Comparison of ENCODE assay signal across 30 cellular contexts in genomic region chr1:68115308-68115707, GRCh38.
"Had no signal": no experiment of that assay in that cellular context is flagged by ENCODE, and none has a peak within 500 bp of the region (broad histone marks: within the 10 kb centered on the region; RNA-seq: fewer than 3 reads in every experiment).

No MANE protein-coding gene starts in this region.

- H3K4me3 ChIP-seq: neural progenitor cell, ovary, psoas muscle, right lobe of liver, sigmoid colon, suprapubic skin, testis, tibial artery, transverse colon, upper lobe of right lung, uterus had no signal

- H3K27me3 ChIP-seq: neural progenitor cell, ovary, right lobe of liver, sigmoid colon, suprapubic skin, testis, tibial artery, transverse colon, upper lobe of right lung, uterus had no signal

- FAIRE-seq: small intestine had no signal

- H3K4me3 Mint-ChIP-seq: natural killer cell; nephron; neural progenitor cell; stimulated activated memory B cell treated with anti-CD40 and anti-IgM and Interleukin-4, amounts not matched to agents 10 μg/mL and 1 μg/mL and 100 μg/mL, for 72 hours; stimulated activated naive CD8-positive, alpha-beta T cell treated with anti-CD3 and anti-CD28 coated beads, Interleukin-15, amount 100 ng/mL, for 72 hours; type B pancreatic cell had no signal

- DNase-seq: natural killer cell; occipital lobe; ovary; posterior cingulate gyrus; psoas muscle; right lobe of liver; sigmoid colon; small intestine; stimulated activated CD4-positive, alpha-beta T cell treated with anti-CD3 and anti-CD28 coated beads, Interleukin-15, amount 100 ng/mL, for 24 hours; stimulated activated CD4-positive, alpha-beta T cell treated with anti-CD3 and anti-CD28 coated beads, Interleukin-2, amount 100 ng/mL, for 24 hours; stimulated activated CD4-positive, alpha-beta T cell treated with anti-CD3 and anti-CD28 coated beads, Interleukin-2, amount 100 ng/mL, for 48 hours; stimulated activated CD4-positive, alpha-beta T cell treated with anti-CD3 and anti-CD28 coated beads, Interleukin-4, amount 100 ng/mL, for 24 hours; stimulated activated CD8-positive, alpha-beta memory T cell treated with anti-CD3 and anti-CD28 coated beads, Interleukin-4, amount 100 ng/mL, for 48 hours; stimulated activated naive CD4-positive, alpha-beta T cell; stimulated activated naive CD8-positive, alpha-beta T cell treated with anti-CD3 and anti-CD28 coated beads, Interleukin-15, amount 100 ng/mL, for 72 hours; stimulated activated naive CD8-positive, alpha-beta T cell treated with anti-CD3 and anti-CD28 coated beads, Interleukin-15, Interleukin-2, amounts not matched to agents 100 U/mL and 50 U/mL, for 24 hours; substantia nigra; testis; tibial artery; transverse colon; upper lobe of right lung; uterus had no signal

- ATAC-seq: natural killer cell; psoas muscle; right cardiac atrium; right lobe of liver; stimulated activated naive CD8-positive, alpha-beta T cell treated with anti-CD3 and anti-CD28 coated beads, Interleukin-15, Interleukin-2, amounts not matched to agents 100 U/mL and 50 U/mL, for 24 hours; upper lobe of right lung had no signal

- H3K36me3 ChIP-seq: neural progenitor cell, ovary, right lobe of liver, sigmoid colon, suprapubic skin, tibial artery, transverse colon, upper lobe of right lung, uterus had no signal

- H3K27ac ChIP-seq: neural progenitor cell, ovary, parathyroid adenoma, psoas muscle, right lobe of liver, sigmoid colon, suprapubic skin, testis, tibial artery, transverse colon, upper lobe of right lung, uterus had no signal

- H3K9me3 ChIP-seq: ovary, psoas muscle, right lobe of liver, sigmoid colon, suprapubic skin, testis, tibial artery, transverse colon, upper lobe of right lung, uterus had no signal

- H3K36me3 Mint-ChIP-seq: natural killer cell; stimulated activated memory B cell treated with anti-CD40 and anti-IgM and Interleukin-4, amounts not matched to agents 10 μg/mL and 1 μg/mL and 100 μg/mL, for 72 hours; type B pancreatic cell had no signal

- H3K4me1 ChIP-seq: neural progenitor cell, right lobe of liver, uterus had no signal

- H3K4me2 ChIP-seq: neural progenitor cell had no signal

- H3K27ac Mint-ChIP-seq: natural killer cell; nephron; neural progenitor cell; progenitor cell of endocrine pancreas; stimulated activated memory B cell treated with anti-CD40 and anti-IgM and Interleukin-4, amounts not matched to agents 10 μg/mL and 1 μg/mL and 100 μg/mL, for 72 hours; stimulated activated naive CD8-positive, alpha-beta T cell treated with anti-CD3 and anti-CD28 coated beads, Interleukin-15, amount 100 ng/mL, for 72 hours; type B pancreatic cell had no signal

- H3K27me3 Mint-ChIP-seq: progenitor cell of endocrine pancreas; stimulated activated naive CD8-positive, alpha-beta T cell treated with anti-CD3 and anti-CD28 coated beads, Interleukin-15, amount 100 ng/mL, for 72 hours; type B pancreatic cell had no signal

- H3K4me1 Mint-ChIP-seq: stimulated activated naive CD8-positive, alpha-beta T cell treated with anti-CD3 and anti-CD28 coated beads, Interleukin-15, amount 100 ng/mL, for 72 hours had no signal

- H3K9ac ChIP-seq: neural progenitor cell, parathyroid adenoma had no signal

- H2AFZ ChIP-seq: neural progenitor cell, parathyroid adenoma had no signal

- H3K79me2 ChIP-seq: parathyroid adenoma had no signal

- H3K9me3 Mint-ChIP-seq: natural killer cell; nephron; neural progenitor cell; stimulated activated memory B cell treated with anti-CD40 and anti-IgM and Interleukin-4, amounts not matched to agents 10 μg/mL and 1 μg/mL and 100 μg/mL, for 72 hours; stimulated activated naive CD8-positive, alpha-beta T cell treated with anti-CD3 and anti-CD28 coated beads, Interleukin-15, amount 100 ng/mL, for 72 hours; type B pancreatic cell had no signal
